ENCODE assay signal across 25 cellular contexts in the genomic region with DNA sequence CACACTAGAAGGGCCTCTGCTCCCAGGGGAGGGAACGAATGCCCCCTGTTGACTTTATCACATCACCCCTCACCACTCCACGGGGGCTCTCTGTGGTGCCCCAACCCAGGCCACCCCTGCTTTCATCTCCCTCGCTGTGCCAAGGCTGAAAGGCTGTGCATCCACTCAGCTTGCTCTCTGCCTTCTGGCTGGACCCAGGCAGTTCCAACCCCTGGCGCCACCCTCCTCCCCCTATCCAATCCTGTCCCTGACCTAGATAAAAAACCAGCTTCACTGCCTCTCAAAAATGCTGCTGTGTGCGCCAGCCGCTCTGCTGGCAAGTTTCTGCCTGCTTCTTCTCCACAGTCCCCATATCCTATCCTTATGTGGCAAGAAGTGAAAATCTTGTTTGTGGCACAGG. TPM values are rescaled to one million over a fixed set of nuclear protein-coding genes. Genes with fewer than 3 reads are reported as not detected.
A peak's percentile ranks its signal among the peaks of the same experiment; 100 is the strongest.
DNase-seq lines count a peak whose midpoint lies in the region; ATAC-seq and TF ChIP-seq lines count a peak whose summit lies in the region.
"Had no signal": no experiment of that assay in that cellular context is flagged by ENCODE, and none has a peak within 500 bp of the region (broad histone marks: within the 10 kb centered on the region; RNA-seq: fewer than 3 reads in every experiment).

No MANE protein-coding gene starts in this region.

- no peak for TF ChIP-seq POLR2A in GM18505 (IDR thresholded peaks at IDR 0.05; ENCODE audit: borderline replicate concordance, extremely low read depth, insufficient read depth, insufficient read length)

- ATAC-seq in HG02571 (IDR thresholded peaks at IDR 0.05; ENCODE audit: unreplicated experiment), result no peak
- ATAC-seq in HG02623 (IDR thresholded peaks at IDR 0.05; ENCODE audit: unreplicated experiment), result no peak
- no peak for ATAC-seq in GM18505 (IDR thresholded peaks at IDR 0.05; ENCODE audit: unreplicated experiment)
- ATAC-seq: activated CD8-positive, alpha-beta T cell treated with anti-CD3 and anti-CD28 coated beads for 36 hours; activated T-cell treated with anti-CD3 and anti-CD28 coated beads, Interleukin-2, amount 50 U/mL, for 4 hours; Right ventricle myocardium inferior; sciatic nerve had no signal

- TF ChIP-seq CTCF in HFFc6 (IDR thresholded peaks at IDR 0.05), result no peak

- H3K27ac Mint-ChIP-seq in HFFc6, result peak overlapping the region; percentile 35
- no peak overlapping the region for H3K27ac Mint-ChIP-seq in activated T-helper 2 cell treated with anti-CD3 and anti-CD28 coated beads, Interferon-gamma antibody, Interleukin-2, Interleukin-4, amounts not matched to agents 10 μg/mL and 5 μg/mL and 100 μg/mL, durations not matched to agents 14 hours and 24 hours and 36 hours
- H3K27ac Mint-ChIP-seq: activated CD8-positive, alpha-beta T cell treated with anti-CD3 and anti-CD28 coated beads for 36 hours; activated naive CD4-positive, alpha-beta T cell treated with anti-CD3 and anti-CD28 coated beads for 36 hours had no signal

- no peaks in the 10 kb centered on the region for H3K9me3 Mint-ChIP-seq in HFFc6
- H3K9me3 Mint-ChIP-seq in activated T-helper 2 cell treated with anti-CD3 and anti-CD28 coated beads, Interferon-gamma antibody, Interleukin-2, Interleukin-4, amounts not matched to agents 10 μg/mL and 5 μg/mL and 100 μg/mL, durations not matched to agents 14 hours and 24 hours and 36 hours, result no peaks in the 10 kb centered on the region
- H3K9me3 Mint-ChIP-seq: activated CD8-positive, alpha-beta T cell treated with anti-CD3 and anti-CD28 coated beads for 36 hours; activated naive CD4-positive, alpha-beta T cell treated with anti-CD3 and anti-CD28 coated beads for 36 hours; activated T-cell treated with anti-CD3 and anti-CD28 coated beads, Interleukin-2, amount 50 U/mL, for 4 hours; CD8-positive, alpha-beta memory T cell; immature natural killer cell had no signal

- H3K27me3 Mint-ChIP-seq in HFFc6 (ENCODE audit: insufficient read depth), result no peaks in the 10 kb centered on the region; the same call in none of the 2 replicates
- H3K27me3 Mint-ChIP-seq in activated T-helper 2 cell treated with anti-CD3 and anti-CD28 coated beads, Interferon-gamma antibody, Interleukin-2, Interleukin-4, amounts not matched to agents 10 μg/mL and 5 μg/mL and 100 μg/mL, durations not matched to agents 14 hours and 24 hours and 36 hours (ENCODE audit: low read depth), result no peaks in the 10 kb centered on the region
- H3K27me3 Mint-ChIP-seq: activated CD8-positive, alpha-beta T cell treated with anti-CD3 and anti-CD28 coated beads for 36 hours; CD8-positive, alpha-beta memory T cell had no signal

- peaks cover 23% of the 10 kb centered on the region for H3K36me3 Mint-ChIP-seq in HFFc6 (ENCODE audit: low read depth)
- no peaks in the 10 kb centered on the region for H3K36me3 Mint-ChIP-seq in activated T-helper 2 cell treated with anti-CD3 and anti-CD28 coated beads, Interferon-gamma antibody, Interleukin-2, Interleukin-4, amounts not matched to agents 10 μg/mL and 5 μg/mL and 100 μg/mL, durations not matched to agents 14 hours and 24 hours and 36 hours (ENCODE audit: low read depth)

- intact Hi-C loops in activated T-helper 2 cell treated with anti-CD3 and anti-CD28 coated beads, Interferon-gamma antibody, Interleukin-2, Interleukin-4, amounts not matched to agents 10 μg/mL and 5 μg/mL and 100 μg/mL, durations not matched to agents 14 hours and 24 hours and 36 hours (cut with micrococcal nuclease), result no loop called here

- H3K27ac ChIP-seq in cingulate gyrus (ENCODE audit: low read depth, low read length) (peak overlapping the region; percentile 14), temporal lobe (ENCODE audit: low read depth, low read length) (peak overlapping the region; percentile 33)
- H3K27ac ChIP-seq: cardiac muscle cell, hepatocyte had no signal

- H3K4me1 Mint-ChIP-seq in HFFc6 (ENCODE audit: low read depth), result peaks cover 24% of the 10 kb centered on the region
- H3K4me1 Mint-ChIP-seq in activated T-helper 2 cell treated with anti-CD3 and anti-CD28 coated beads, Interferon-gamma antibody, Interleukin-2, Interleukin-4, amounts not matched to agents 10 μg/mL and 5 μg/mL and 100 μg/mL, durations not matched to agents 14 hours and 24 hours and 36 hours (ENCODE audit: low read depth), result no peaks in the 10 kb centered on the region
- H3K4me1 Mint-ChIP-seq: CD8-positive, alpha-beta memory T cell; immature natural killer cell had no signal

- no peak overlapping the region for H3K4me3 Mint-ChIP-seq in HFFc6
- no peak overlapping the region for H3K4me3 Mint-ChIP-seq in activated T-helper 2 cell treated with anti-CD3 and anti-CD28 coated beads, Interferon-gamma antibody, Interleukin-2, Interleukin-4, amounts not matched to agents 10 μg/mL and 5 μg/mL and 100 μg/mL, durations not matched to agents 14 hours and 24 hours and 36 hours (ENCODE audit: low read depth)
- H3K4me3 Mint-ChIP-seq: activated CD8-positive, alpha-beta T cell treated with anti-CD3 and anti-CD28 coated beads for 36 hours; activated naive CD4-positive, alpha-beta T cell treated with anti-CD3 and anti-CD28 coated beads for 36 hours; activated T-cell treated with anti-CD3 and anti-CD28 coated beads, Interleukin-2, amount 50 U/mL, for 4 hours; CD8-positive, alpha-beta memory T cell; immature natural killer cell had no signal

- DNase-seq in HFFc6, result no peak
- peak; percentile 48 for DNase-seq in midbrain (lab: John Stamatoyannopoulos, UW)
- DNase-seq in activated T-helper 2 cell treated with anti-CD3 and anti-CD28 coated beads, Interferon-gamma antibody, Interleukin-2, Interleukin-4, amounts not matched to agents 10 μg/mL and 5 μg/mL and 100 μg/mL, durations not matched to agents 14 hours and 24 hours and 36 hours (ENCODE audit: low spot score), result no peak
- DNase-seq: activated CD8-positive, alpha-beta T cell treated with anti-CD3 and anti-CD28 coated beads for 36 hours; activated naive CD4-positive, alpha-beta T cell treated with anti-CD3 and anti-CD28 coated beads for 36 hours; activated T-cell treated with anti-CD3 and anti-CD28 coated beads, Interleukin-2, amount 50 U/mL, for 4 hours; dermis blood vessel endothelial cell; foreskin melanocyte; GF-D8; immature natural killer cell; NCI-H1092; NCI-H1930; NCI-H82; stimulated activated CD4-positive, alpha-beta T cell treated with anti-CD3 and anti-CD28 coated beads, Interleukin-15, amount 100 ng/mL, for 24 hours; SW 1271 had no signal

RNA-seq across cellular contexts. Expression of a gene that starts 22.4 kb away (rescaled TPM):
- 1 to 10 TPM in 3 of 6 experiments, under 1 TPM in 3; 0.84 to 2.4 (median 1.1) TPM for total RNA-seq in HFFc6 (2021; fragmentation: NEBNext Ultra II Directional; extraction: Animal tissue kit (Norgen Biotek cat#: 25700))
- 4.2 TPM for total RNA-seq in temporal lobe
- 0.87 and 0.96 TPM in 2 replicates for total RNA-seq in activated T-helper 2 cell treated with anti-CD3 and anti-CD28 coated beads, Interferon-gamma antibody, Interleukin-2, Interleukin-4, amounts not matched to agents 10 μg/mL and 5 μg/mL and 100 μg/mL, durations not matched to agents 14 hours and 24 hours and 36 hours

RNA-seq across cellular contexts. Expression of a gene that starts 40.6 kb away (rescaled TPM):
- total RNA-seq in HFFc6 (2021; fragmentation: NEBNext Ultra II Directional; extraction: Animal tissue kit (Norgen Biotek cat#: 25700)), result 10 to 100 TPM; 31.9 to 39.4 (median 36.5) TPM
- 2.2 TPM for total RNA-seq in temporal lobe
- total RNA-seq in activated T-helper 2 cell treated with anti-CD3 and anti-CD28 coated beads, Interferon-gamma antibody, Interleukin-2, Interleukin-4, amounts not matched to agents 10 μg/mL and 5 μg/mL and 100 μg/mL, durations not matched to agents 14 hours and 24 hours and 36 hours, result 1.3 and 1.5 TPM in 2 replicates

Comparison
In these comparisons a context has a peak if more than half of its experiments do, and no peak if none do; other contexts are left out.
1. RNA of a gene that starts 40.6 kb away (total RNA-seq): 31.9 to 39.4 TPM in HFFc6; 2.2 TPM in temporal lobe (single experiment) and 1.3 to 1.5 TPM in activated T-helper 2 cell treated with anti-CD3 and anti-CD28 coated beads, Interferon-gamma antibody, Interleukin-2, Interleukin-4, amounts not matched to agents 10 μg/mL and 5 μg/mL and 100 μg/mL, durations not matched to agents 14 hours and 24 hours and 36 hours; every median in the first group is over 10 times any median in the second.